1 cellular context compared by ENCODE assay signal in the genomic region with DNA sequence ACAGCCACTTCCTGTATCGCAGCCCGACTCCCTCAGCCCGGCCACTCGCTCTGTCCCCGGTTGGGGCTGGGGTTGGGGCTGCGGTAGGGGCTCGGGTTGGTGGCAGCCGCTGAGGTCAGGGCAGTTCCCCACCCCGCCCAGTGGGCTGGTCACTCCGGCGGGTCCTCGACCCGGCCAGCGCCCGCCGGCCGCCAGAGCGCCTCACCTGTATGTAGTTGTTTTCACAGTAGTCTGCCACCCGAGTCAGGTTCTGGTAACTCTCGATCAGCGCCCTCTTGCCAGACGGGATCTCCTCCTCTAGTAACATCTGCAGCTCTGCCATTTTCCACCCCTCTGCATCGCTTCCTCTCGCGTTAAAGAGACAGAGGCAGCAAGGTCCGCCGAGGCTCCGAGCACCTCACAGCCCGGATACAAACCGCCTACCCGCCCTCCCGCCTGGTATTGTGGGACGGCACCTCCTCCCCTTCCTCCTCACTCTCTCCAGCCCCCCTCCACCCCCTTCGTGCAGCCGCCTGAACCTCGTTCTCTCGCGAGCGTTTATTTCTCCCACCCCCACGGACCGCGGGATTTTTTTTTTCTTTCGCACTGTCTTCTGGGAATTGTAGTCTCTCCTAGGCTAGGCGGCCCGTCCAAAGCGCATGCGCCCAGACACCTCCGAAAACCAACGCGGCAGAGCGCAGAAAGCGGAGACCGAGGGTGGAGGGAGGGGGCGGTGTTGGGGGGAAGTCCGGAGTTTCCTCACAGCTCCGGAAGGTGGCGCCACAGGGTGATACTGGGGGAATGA.
TF ChIP-seq lines count a peak whose summit lies in the region.

A gene (minus strand): TSS at position 417 of the 784 bp plus-strand sequence. CDS start 95 bp downstream, at position 322.

TF ChIP-seq in liver, 16 proteins besides CTCF, POLR2A, EP300 and RAD21 (continued from another document):
- TF ChIP-seq, protein P1, sequence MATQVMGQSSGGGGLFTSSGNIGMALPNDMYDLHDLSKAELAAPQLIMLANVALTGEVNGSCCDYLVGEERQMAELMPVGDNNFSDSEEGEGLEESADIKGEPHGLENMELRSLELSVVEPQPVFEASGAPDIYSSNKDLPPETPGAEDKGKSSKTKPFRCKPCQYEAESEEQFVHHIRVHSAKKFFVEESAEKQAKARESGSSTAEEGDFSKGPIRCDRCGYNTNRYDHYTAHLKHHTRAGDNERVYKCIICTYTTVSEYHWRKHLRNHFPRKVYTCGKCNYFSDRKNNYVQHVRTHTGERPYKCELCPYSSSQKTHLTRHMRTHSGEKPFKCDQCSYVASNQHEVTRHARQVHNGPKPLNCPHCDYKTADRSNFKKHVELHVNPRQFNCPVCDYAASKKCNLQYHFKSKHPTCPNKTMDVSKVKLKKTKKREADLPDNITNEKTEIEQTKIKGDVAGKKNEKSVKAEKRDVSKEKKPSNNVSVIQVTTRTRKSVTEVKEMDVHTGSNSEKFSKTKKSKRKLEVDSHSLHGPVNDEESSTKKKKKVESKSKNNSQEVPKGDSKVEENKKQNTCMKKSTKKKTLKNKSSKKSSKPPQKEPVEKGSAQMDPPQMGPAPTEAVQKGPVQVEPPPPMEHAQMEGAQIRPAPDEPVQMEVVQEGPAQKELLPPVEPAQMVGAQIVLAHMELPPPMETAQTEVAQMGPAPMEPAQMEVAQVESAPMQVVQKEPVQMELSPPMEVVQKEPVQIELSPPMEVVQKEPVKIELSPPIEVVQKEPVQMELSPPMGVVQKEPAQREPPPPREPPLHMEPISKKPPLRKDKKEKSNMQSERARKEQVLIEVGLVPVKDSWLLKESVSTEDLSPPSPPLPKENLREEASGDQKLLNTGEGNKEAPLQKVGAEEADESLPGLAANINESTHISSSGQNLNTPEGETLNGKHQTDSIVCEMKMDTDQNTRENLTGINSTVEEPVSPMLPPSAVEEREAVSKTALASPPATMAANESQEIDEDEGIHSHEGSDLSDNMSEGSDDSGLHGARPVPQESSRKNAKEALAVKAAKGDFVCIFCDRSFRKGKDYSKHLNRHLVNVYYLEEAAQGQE (IDR thresholded peaks at IDR 0.05), result peak; percentile 94
- peak in 1 of 2 donors; percentile 40 for TF ChIP-seq HNF4A (conservative IDR thresholded peaks at IDR 0.05)
- TF ChIP-seq, protein P2, sequence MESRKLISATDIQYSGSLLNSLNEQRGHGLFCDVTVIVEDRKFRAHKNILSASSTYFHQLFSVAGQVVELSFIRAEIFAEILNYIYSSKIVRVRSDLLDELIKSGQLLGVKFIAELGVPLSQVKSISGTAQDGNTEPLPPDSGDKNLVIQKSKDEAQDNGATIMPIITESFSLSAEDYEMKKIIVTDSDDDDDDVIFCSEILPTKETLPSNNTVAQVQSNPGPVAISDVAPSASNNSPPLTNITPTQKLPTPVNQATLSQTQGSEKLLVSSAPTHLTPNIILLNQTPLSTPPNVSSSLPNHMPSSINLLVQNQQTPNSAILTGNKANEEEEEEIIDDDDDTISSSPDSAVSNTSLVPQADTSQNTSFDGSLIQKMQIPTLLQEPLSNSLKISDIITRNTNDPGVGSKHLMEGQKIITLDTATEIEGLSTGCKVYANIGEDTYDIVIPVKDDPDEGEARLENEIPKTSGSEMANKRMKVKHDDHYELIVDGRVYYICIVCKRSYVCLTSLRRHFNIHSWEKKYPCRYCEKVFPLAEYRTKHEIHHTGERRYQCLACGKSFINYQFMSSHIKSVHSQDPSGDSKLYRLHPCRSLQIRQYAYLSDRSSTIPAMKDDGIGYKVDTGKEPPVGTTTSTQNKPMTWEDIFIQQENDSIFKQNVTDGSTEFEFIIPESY (IDR thresholded peaks at IDR 0.05), result peak; percentile 99
- peak in 1 of 2 donors; percentile 49 for TF ChIP-seq RXRA (IDR thresholded peaks at IDR 0.05)
- peak in 1 of 2 donors; percentile 8 for TF ChIP-seq JUND (IDR thresholded peaks at IDR 0.05)
- peak; percentile 71 for TF ChIP-seq FOXA1 (IDR thresholded peaks at IDR 0.05)
- TF ChIP-seq NR2F2 (IDR thresholded peaks at IDR 0.05), result no peak
- peak; percentile 97 for TF ChIP-seq TAF1 (conservative IDR thresholded peaks at IDR 0.05)
- TF ChIP-seq GABPA (IDR thresholded peaks at IDR 0.05 in 1 of 2, conservative IDR thresholded peaks at IDR 0.05 in 1 of 2), result peak in 1 of 2 donors; percentile 81
